8 cellular contexts compared by ENCODE assay signal in the genomic region with DNA sequence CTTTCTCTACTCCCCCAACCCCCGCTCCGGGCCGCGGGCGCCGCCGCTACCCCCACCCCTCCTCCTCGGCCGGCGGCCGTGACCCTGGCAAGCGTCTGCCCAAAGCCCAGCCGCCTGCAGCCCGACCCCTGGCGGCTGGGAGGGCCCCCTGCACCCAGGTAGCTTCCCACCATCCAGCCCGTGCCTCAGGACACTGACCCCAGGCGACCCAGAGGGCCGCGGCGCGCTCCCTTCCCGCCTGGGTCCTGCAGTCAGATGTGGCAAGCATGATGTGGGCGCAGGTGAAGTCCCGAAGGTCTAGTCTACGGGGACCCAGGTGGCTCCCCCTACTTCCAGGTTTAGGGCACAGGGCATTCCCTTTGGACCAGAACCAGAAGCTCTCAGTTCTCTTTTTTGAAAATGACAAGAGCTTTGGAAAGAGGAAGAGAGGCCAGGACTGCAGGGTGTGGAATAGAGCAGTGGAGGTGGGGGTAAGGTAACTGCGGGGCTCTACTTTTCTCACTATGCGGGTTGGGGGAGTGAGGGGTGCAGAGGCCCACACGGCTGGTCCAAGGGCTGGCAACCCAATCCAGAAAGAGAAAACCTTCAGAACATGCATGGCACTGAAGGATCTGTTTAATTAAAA.
A peak's percentile ranks its signal among the peaks of the same experiment; 100 is the strongest.
DNase-seq lines count a peak whose midpoint lies in the region; ATAC-seq and TF ChIP-seq lines count a peak whose summit lies in the region.

A gene with protein sequence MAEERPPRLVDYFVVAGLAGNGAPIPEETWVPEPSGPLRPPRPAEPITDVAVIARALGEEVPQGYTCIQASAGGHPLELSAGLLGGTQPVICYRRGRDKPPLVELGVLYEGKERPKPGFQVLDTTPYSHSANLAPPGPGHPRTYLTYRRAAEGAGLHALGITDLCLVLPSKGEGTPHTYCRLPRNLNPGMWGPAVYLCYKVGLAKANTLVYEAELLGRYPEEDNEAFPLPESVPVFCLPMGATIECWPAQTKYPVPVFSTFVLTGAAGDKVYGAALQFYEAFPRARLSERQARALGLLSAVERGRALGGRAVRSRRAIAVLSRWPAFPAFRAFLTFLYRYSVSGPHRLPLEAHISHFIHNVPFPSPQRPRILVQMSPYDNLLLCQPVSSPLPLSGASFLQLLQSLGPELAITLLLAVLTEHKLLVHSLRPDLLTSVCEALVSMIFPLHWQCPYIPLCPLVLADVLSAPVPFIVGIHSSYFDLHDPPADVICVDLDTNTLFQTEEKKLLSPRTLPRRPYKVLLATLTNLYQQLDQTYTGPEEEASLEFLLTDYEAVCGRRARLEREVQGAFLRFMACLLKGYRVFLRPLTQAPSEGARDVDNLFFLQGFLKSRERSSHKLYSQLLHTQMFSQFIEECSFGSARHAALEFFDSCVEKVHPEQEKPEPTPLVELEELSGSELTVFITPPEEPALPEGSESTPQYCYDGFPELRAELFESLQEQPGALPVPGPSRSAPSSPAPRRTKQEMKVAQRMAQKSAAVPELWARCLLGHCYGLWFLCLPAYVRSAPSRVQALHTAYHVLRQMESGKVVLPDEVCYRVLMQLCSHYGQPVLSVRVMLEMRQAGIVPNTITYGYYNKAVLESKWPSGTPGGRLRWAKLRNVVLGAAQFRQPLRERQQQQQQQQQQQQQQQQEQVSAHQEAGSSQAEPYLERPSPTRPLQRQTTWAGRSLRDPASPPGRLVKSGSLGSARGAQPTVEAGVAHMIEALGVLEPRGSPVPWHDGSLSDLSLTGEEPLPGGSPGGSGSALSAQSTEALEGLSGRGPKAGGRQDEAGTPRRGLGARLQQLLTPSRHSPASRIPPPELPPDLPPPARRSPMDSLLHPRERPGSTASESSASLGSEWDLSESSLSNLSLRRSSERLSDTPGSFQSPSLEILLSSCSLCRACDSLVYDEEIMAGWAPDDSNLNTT (N-terminal part only) (minus strand): TSS at position 97 of the 625 bp plus-strand sequence. CDS start 2,344 bp downstream, outside the sequence.

- ATAC-seq in GM18867 (IDR thresholded peaks at IDR 0.05; ENCODE audit: unreplicated experiment), result peak; percentile 65
- peak; percentile 49 for ATAC-seq in HG03095 (IDR thresholded peaks at IDR 0.05; ENCODE audit: unreplicated experiment)

- DNase-seq in AG08395 (ENCODE audit: low spot score) (peak; percentile 97), NCI-H2227 treated with DMSO at 0.1 percent for 48 hours (lab: John Stamatoyannopoulos, UW) (peak; percentile 74), choroid plexus epithelial cell (ENCODE audit: low read depth) (peak; percentile 81)
- DNase-seq in activated CD4-positive, alpha-beta T cell treated with anti-CD3 and anti-CD28 coated beads for 1 hour, result peak; percentile 64
- DNase-seq in stimulated activated CD4-positive, alpha-beta T cell treated with anti-CD3 and anti-CD28 coated beads, Interleukin-1b, Interleukin-23, amount 100 ng/mL, for 4 hours (ENCODE audit: low read depth in 2 of 2), result peak; percentile 63 to 72

- peak within 1 kb of the TSS; percentile 86 for H3K27ac ChIP-seq in layer of hippocampus (ENCODE audit: low read depth, low read length)

- H3K27me3 ChIP-seq in layer of hippocampus (ENCODE audit: control insufficient read depth, insufficient read depth, low read length), result no peaks in the 10 kb centered on the region

- H3K4me3 ChIP-seq in choroid plexus epithelial cell (ENCODE audit: low read depth, low read length), result peak within 1 kb of the TSS; percentile 78

- TF ChIP-seq CTCF in choroid plexus epithelial cell (conservative IDR thresholded peaks at IDR 0.05; ENCODE audit: low read depth, low read length), result peak; percentile 78

Comparison
In these comparisons a context has a peak if more than half of its experiments do, and no peak if none do; other contexts are left out.
1. Peak in every context shown above with its lines: DNase-seq, ATAC-seq, H3K4me3 ChIP-seq and H3K27ac ChIP-seq.